Comparison of ENCODE assay signal across 9 cellular contexts in the genomic region with DNA sequence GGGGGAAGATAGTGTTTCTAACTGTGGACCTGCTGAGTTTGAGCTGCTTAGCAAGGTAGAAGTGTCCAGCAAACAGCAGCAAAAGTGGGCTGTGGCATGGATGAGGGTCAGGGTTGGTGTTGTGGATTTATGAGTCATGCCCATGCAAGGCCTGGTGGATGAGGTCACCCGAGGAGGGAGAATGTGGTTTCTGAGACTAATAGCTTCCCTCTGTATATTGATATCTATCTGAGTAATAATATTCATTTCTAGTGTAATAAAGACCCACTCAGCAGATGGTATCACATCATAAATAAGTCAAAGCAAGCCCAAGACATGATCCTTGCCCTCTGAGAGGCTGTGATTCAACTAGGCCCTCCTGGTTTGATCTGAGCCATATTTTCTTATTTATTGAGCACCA.
DNase-seq lines count a peak whose midpoint lies in the region; ATAC-seq, FAIRE-seq and TF ChIP-seq lines count a peak whose summit lies in the region.
"Had no signal": no experiment of that assay in that cellular context is flagged by ENCODE, and none has a peak within 500 bp of the region (broad histone marks: within the 10 kb centered on the region; RNA-seq: fewer than 3 reads in every experiment).

No MANE protein-coding gene starts in this region.

- no peak for TF ChIP-seq CTCF in D721Med (IDR thresholded peaks at IDR 0.05; ENCODE audit: insufficient read depth, missing control alignments)

- peaks cover 0 to 4% of the 10 kb centered on the region in 2 donors for H3K9me3 Mint-ChIP-seq in activated naive CD4-positive, alpha-beta T cell treated with anti-CD3 and anti-CD28 coated beads, Interleukin-2, amount 50 U/mL, for 72 hours

- no peak for DNase-seq in activated naive CD4-positive, alpha-beta T cell treated with anti-CD3 and anti-CD28 coated beads, Interleukin-2, amount 50 U/mL, for 72 hours (ENCODE audit: low spot score in 2 of 2)
- no peak for DNase-seq in activated naive CD4-positive, alpha-beta T cell treated with Interleukin-2 at 50 U/mL for 16 hours
- DNase-seq in MV-4-11 (lab: John Stamatoyannopoulos, UW) (peak; percentile 45), epithelial cell of prostate (ENCODE audit: low read depth, low spot score) (peak; percentile 29), D721Med (ENCODE audit: insufficient read length, low spot score) (no peak)
- DNase-seq in stimulated activated naive CD8-positive, alpha-beta T cell treated with anti-CD3 and anti-CD28 coated beads, Interleukin-15, Interleukin-2, amounts not matched to agents 100 U/mL and 50 U/mL, for 24 hours, result peak; percentile 15
- no peak for DNase-seq in activated CD4-positive, alpha-beta T cell treated with anti-CD3 and anti-CD28 coated beads, Interleukin-2, amount 50 U/mL, for 48 hours
- DNase-seq: WERI-Rb-1 had no signal

- H3K27ac Mint-ChIP-seq in activated naive CD4-positive, alpha-beta T cell treated with anti-CD3 and anti-CD28 coated beads, Interleukin-2, amount 50 U/mL, for 72 hours, result no peak overlapping the region

- peak; percentile 33 to 64 for ATAC-seq in activated naive CD4-positive, alpha-beta T cell treated with anti-CD3 and anti-CD28 coated beads, Interleukin-2, amount 50 U/mL, for 72 hours
- no peak for ATAC-seq in stimulated activated naive CD8-positive, alpha-beta T cell treated with anti-CD3 and anti-CD28 coated beads, Interleukin-15, Interleukin-2, amounts not matched to agents 100 U/mL and 50 U/mL, for 24 hours
- no peak for ATAC-seq in HG02798 (IDR thresholded peaks at IDR 0.05; ENCODE audit: poor library complexity, unreplicated experiment)

- FAIRE-seq in D721Med (lab: Jason Lieb, UNC), result no peak

- no peak overlapping the region for H3K27ac ChIP-seq in epithelial cell of prostate
- H3K27ac ChIP-seq: WERI-Rb-1 had no signal

- no peaks in the 10 kb centered on the region for H3K36me3 Mint-ChIP-seq in activated naive CD4-positive, alpha-beta T cell treated with anti-CD3 and anti-CD28 coated beads, Interleukin-2, amount 50 U/mL, for 72 hours

Comparison
In these comparisons a context has a peak if more than half of its experiments do, and no peak if none do; other contexts are left out.
1. ATAC-seq: peak in activated naive CD4-positive, alpha-beta T cell treated with anti-CD3 and anti-CD28 coated beads, Interleukin-2, amount 50 U/mL, for 72 hours (2 of 2); none in stimulated activated naive CD8-positive, alpha-beta T cell treated with anti-CD3 and anti-CD28 coated beads, Interleukin-15, Interleukin-2, amounts not matched to agents 100 U/mL and 50 U/mL, for 24 hours (single experiment) and HG02798 (single experiment).
2. DNase-seq: peak in MV-4-11 (single experiment), epithelial cell of prostate (single experiment) and stimulated activated naive CD8-positive, alpha-beta T cell treated with anti-CD3 and anti-CD28 coated beads, Interleukin-15, Interleukin-2, amounts not matched to agents 100 U/mL and 50 U/mL, for 24 hours (single experiment); none in activated naive CD4-positive, alpha-beta T cell treated with anti-CD3 and anti-CD28 coated beads, Interleukin-2, amount 50 U/mL, for 72 hours (0 of 2), activated naive CD4-positive, alpha-beta T cell treated with Interleukin-2 at 50 U/mL for 16 hours (single experiment), D721Med (single experiment) and activated CD4-positive, alpha-beta T cell treated with anti-CD3 and anti-CD28 coated beads, Interleukin-2, amount 50 U/mL, for 48 hours (0 of 2).